9 cellular contexts compared by ENCODE assay signal in the genomic region with DNA sequence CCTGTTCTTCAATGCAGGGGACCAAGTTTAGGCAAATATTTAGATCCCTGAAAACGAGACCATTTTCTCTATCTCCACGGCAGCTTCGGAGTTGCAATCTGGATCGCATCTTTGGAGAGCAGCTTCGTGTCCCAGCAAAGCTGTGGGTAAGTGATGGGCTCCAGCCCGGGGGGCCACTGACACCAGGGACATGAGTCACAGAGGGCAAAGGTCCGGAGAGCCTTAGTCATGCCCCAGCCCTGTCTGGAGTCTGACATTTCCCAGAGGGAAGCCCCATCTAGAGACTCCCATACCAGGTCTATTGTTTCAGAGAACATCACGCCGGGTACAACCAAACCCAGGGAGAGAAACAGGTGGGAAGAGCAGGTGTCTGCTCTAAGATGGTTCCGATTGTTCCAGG.
DNase-seq lines count a peak whose midpoint lies in the region; ATAC-seq and TF ChIP-seq lines count a peak whose summit lies in the region.
"Had no signal": no experiment of that assay in that cellular context is flagged by ENCODE, and none has a peak within 500 bp of the region (broad histone marks: within the 10 kb centered on the region; RNA-seq: fewer than 3 reads in every experiment).

No MANE protein-coding gene starts in this region.

- intact Hi-C loops in posterior vena cava (cut with DNase I): loop anchor here in 1 of 2 donors (10.0 kb wide), 1 partner anchor 118 kb away; no protein-coding TSS in a partner anchor

- DNase-seq in EL: peak; percentile 94
- peak; percentile 95 for DNase-seq in RWPE2 (ENCODE audit: low spot score)
- peak; percentile 59 for DNase-seq in fibroblast of gingiva (ENCODE audit: low read depth)
- peak; percentile 87 for DNase-seq in posterior vena cava (ENCODE audit: low spot score)
- DNase-seq in DMS79 treated with DMSO at 0.1 percent for 48 hours (lab: John Stamatoyannopoulos, UW): no peak
- DNase-seq in HUDEP-2 (lab: John Stamatoyannopoulos, UW; ENCODE audit: unreplicated experiment in 76 of 76): no peak
- no peak for DNase-seq in NCI-H1092 (lab: John Stamatoyannopoulos, UW)

- TF ChIP-seq CTCF in RWPE2 (IDR thresholded peaks at IDR 0.05; ENCODE audit: poor library complexity, severe bottlenecking): no peak

- ATAC-seq in RWPE2 (ENCODE audit: low read depth) (peak; percentile 72), GM18870 (IDR thresholded peaks at IDR 0.05; ENCODE audit: unreplicated experiment) (no peak)
- ATAC-seq: activated CD4-positive, CD25-positive, alpha-beta regulatory T cell treated with anti-CD3 and anti-CD28 coated beads, Interleukin-2, amount 50 U/mL, for 24 hours had no signal

- peak overlapping the region; percentile 68 for H3K27ac ChIP-seq in RWPE2 (ENCODE audit: poor library complexity, severe bottlenecking)

- H3K4me1 ChIP-seq in RWPE2 (ENCODE audit: insufficient read depth, poor library complexity, severe bottlenecking): peaks cover 18% of the 10 kb centered on the region

- no peaks in the 10 kb centered on the region for H3K9me3 ChIP-seq in RWPE2 (ENCODE audit: severe bottlenecking)

- no peaks in the 10 kb centered on the region for H3K36me3 ChIP-seq in RWPE2 (ENCODE audit: low read depth)

- no peak overlapping the region for H3K4me3 ChIP-seq in RWPE2 (ENCODE audit: severe bottlenecking)

- no peaks in the 10 kb centered on the region for H3K27me3 ChIP-seq in RWPE2 (ENCODE audit: insufficient read depth, poor library complexity, severe bottlenecking)

Comparison
In these comparisons a context has a peak if more than half of its experiments do, and no peak if none do; other contexts are left out.
1. DNase-seq: peak in EL (single experiment), RWPE2 (single experiment), fibroblast of gingiva (single experiment) and posterior vena cava (single experiment); none in DMS79 treated with DMSO at 0.1 percent for 48 hours (single experiment), HUDEP-2 (0 of 76) and NCI-H1092 (single experiment).